ENCODE assay signal across 22 cellular contexts in the genomic region with DNA sequence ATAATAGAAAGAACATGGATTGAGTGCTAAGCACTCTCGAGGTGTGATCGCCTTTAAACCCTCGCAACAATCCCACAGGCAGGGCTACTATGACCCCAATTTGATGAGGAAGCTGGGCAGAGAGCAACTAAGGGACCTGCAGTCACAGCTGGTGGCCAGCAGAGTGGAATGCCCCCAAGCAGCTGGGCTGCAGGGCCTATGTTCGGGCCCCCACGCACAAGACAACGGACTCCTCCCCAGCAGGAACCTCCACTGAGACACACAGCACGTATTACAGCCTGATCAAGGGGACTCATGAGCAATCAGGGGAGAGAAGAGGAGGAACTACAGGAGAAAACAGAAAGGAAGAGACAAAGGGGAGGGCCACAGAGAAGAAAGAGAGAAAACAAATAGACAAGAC. TPM values are rescaled to one million over a fixed set of nuclear protein-coding genes. Genes with fewer than 3 reads are reported as not detected.
A peak's percentile ranks its signal among the peaks of the same experiment; 100 is the strongest.
DNase-seq lines count a peak whose midpoint lies in the region; ATAC-seq and TF ChIP-seq lines count a peak whose summit lies in the region.
"Had no signal": no experiment of that assay in that cellular context is flagged by ENCODE, and none has a peak within 500 bp of the region (broad histone marks: within the 10 kb centered on the region; RNA-seq: fewer than 3 reads in every experiment).

No MANE protein-coding gene starts in this region.

- no peaks in the 10 kb centered on the region for H3K27me3 ChIP-seq in right atrium auricular region
- H3K27me3 ChIP-seq in smooth muscle cell (ENCODE audit: low read depth), result no peaks in the 10 kb centered on the region
- H3K27me3 ChIP-seq: left lung, testis had no signal

- DNase-seq in right atrium auricular region (ENCODE audit: low spot score) (peak; percentile 34), Right ventricle myocardium inferior (ENCODE audit: missing footprints) (no peak), ecto neural progenitor cell (ENCODE audit: low spot score) (peak; percentile 35), neural crest cell (ENCODE audit: low read depth, low spot score) (no peak), left colon (no peak), smooth muscle cell (lab: John Stamatoyannopoulos, UW; ENCODE audit: unreplicated experiment) (no peak), 8988T (no peak)
- no peak for DNase-seq in activated CD4-positive, CD25-positive, alpha-beta regulatory T cell (lab: John Stamatoyannopoulos, UW)
- DNase-seq: CD4-positive, alpha-beta memory T cell; GF-D8; GM23248; KG1; left lung; NCI-H1694 treated with DMSO at 0.1 percent for 48 hours; NCI-H82; T-helper 9 cell; testis had no signal

- intact Hi-C loops in Right ventricle myocardium inferior (cut with DNase I), result no loop called here
- intact Hi-C loops in left colon (cut with DNase I, micrococcal nuclease), result no loop called here

- peak overlapping the region; percentile 39 for H3K27ac Mint-ChIP-seq in neural crest cell (ENCODE audit: unreplicated experiment)

- no peak overlapping the region for H3K4me2 ChIP-seq in smooth muscle cell

- H3K9me3 ChIP-seq in right atrium auricular region (peaks cover 0 to 6% of the 10 kb centered on the region in 2 donors), smooth muscle cell (replicated peaks; ENCODE audit: low read depth) (no peaks in the 10 kb centered on the region)
- H3K9me3 ChIP-seq: testis had no signal

- no peak overlapping the region for H2AFZ ChIP-seq in smooth muscle cell (ENCODE audit: low read depth)
- H2AFZ ChIP-seq: GM23248 had no signal

- no peaks in the 10 kb centered on the region for H4K20me1 ChIP-seq in smooth muscle cell (ENCODE audit: low read depth)

- H3K27ac ChIP-seq in right atrium auricular region (no peak overlapping the region), smooth muscle cell (ENCODE audit: low read depth) (no peak overlapping the region)
- H3K27ac ChIP-seq: GM23248, left lung, testis had no signal

- H3K4me3 Mint-ChIP-seq in neural crest cell, result no peak overlapping the region
- H3K4me3 Mint-ChIP-seq: CD4-positive, alpha-beta memory T cell had no signal

- H3K36me3 Mint-ChIP-seq in neural crest cell (ENCODE audit: low read depth), result peaks cover 31% of the 10 kb centered on the region

- H3K27me3 Mint-ChIP-seq in neural crest cell (ENCODE audit: low read depth), result no peaks in the 10 kb centered on the region
- H3K27me3 Mint-ChIP-seq: CD4-positive, alpha-beta memory T cell had no signal

- TF ChIP-seq CTCF in right atrium auricular region (IDR thresholded peaks at IDR 0.05) (no peak), neural crest cell (conservative IDR thresholded peaks at IDR 0.05) (no peak), smooth muscle cell (IDR thresholded peaks at IDR 0.05; ENCODE audit: borderline replicate concordance, insufficient read depth, poor library complexity, severe bottlenecking) (no peak)

- no peak for ATAC-seq in Right ventricle myocardium inferior
- ATAC-seq in left colon, result no peak
- ATAC-seq: activated CD4-positive, CD25-positive, alpha-beta regulatory T cell treated with anti-CD3 and anti-CD28 coated beads, Interleukin-2, amount 50 U/mL, for 24 hours; activated naive CD4-positive, alpha-beta T cell treated with anti-CD3 and anti-CD28 coated beads, Interleukin-2, amount 50 U/mL, for 72 hours; left lung had no signal

- no peaks in the 10 kb centered on the region for H3K4me1 Mint-ChIP-seq in neural crest cell

- peaks cover 8% of the 10 kb centered on the region for H3K79me2 ChIP-seq in smooth muscle cell (ENCODE audit: low read depth)

- H3K4me1 ChIP-seq in right atrium auricular region (no peaks in the 10 kb centered on the region), smooth muscle cell (ENCODE audit: low read depth) (no peaks in the 10 kb centered on the region)
- H3K4me1 ChIP-seq: testis had no signal

- 98% methylated on average over 7 of the region's 7 CpGs for WGBS in smooth muscle cell (ENCODE audit: low lambda C conversion rate)

- H3K36me3 ChIP-seq in right atrium auricular region (peaks cover 49% of the 10 kb centered on the region), smooth muscle cell (ENCODE audit: low read depth) (peaks cover 4% of the 10 kb centered on the region)

- H3K4me3 ChIP-seq in right atrium auricular region (no peak overlapping the region), smooth muscle cell (no peak overlapping the region)
- H3K4me3 ChIP-seq: GM23248, left lung, testis had no signal

- peaks cover 4% of the 10 kb centered on the region for H3K9me3 Mint-ChIP-seq in neural crest cell
- H3K9me3 Mint-ChIP-seq: activated naive CD4-positive, alpha-beta T cell treated with anti-CD3 and anti-CD28 coated beads, Interleukin-2, amount 50 U/mL, for 72 hours; CD4-positive, alpha-beta memory T cell had no signal

- no peaks in the 10 kb centered on the region for H3F3A ChIP-seq in smooth muscle cell (ENCODE audit: low read depth)

- H3K9ac ChIP-seq in smooth muscle cell (ENCODE audit: low read depth), result no peak overlapping the region
- H3K9ac ChIP-seq: GM23248 had no signal

RNA-seq across cellular contexts. Expression of gene CST7, which starts 21.7 kb away (rescaled TPM):
- total RNA-seq in right atrium auricular region, result 1 to 10 TPM; 2.7 to 3.2 TPM
- 1.4 TPM for total RNA-seq in Right ventricle myocardium inferior
- not detected in 2 replicates for total RNA-seq in neural crest cell
- 1 to 10 TPM in 1 of 2 donors, under 1 TPM in 1; 0.85 to 1.8 TPM for total RNA-seq in left colon
- not detected in 2 replicates for total RNA-seq in smooth muscle cell
- polyA plus RNA-seq in smooth muscle cell, result 1.8 TPM in 1 of 2 replicates, not detected in the other
- total RNA-seq: fibroblast of lung, GM23248, renal cortical epithelial cell had no signal
- polyA plus RNA-seq: AG04450, fibroblast of lung, GM23248 had no signal

RNA-seq across cellular contexts. Expression of gene APMAP, which starts 21.8 kb away (rescaled TPM):
- total RNA-seq in right atrium auricular region, result 10 to 100 TPM; 30.3 to 30.5 TPM
- total RNA-seq in Right ventricle myocardium inferior, result 26.8 TPM
- total RNA-seq in neural crest cell, result 85.0 and 88.6 TPM in 2 replicates
- total RNA-seq in left colon, result 10 to 100 TPM; 44.5 to 53.4 TPM
- 54.4 and 57.4 TPM in 2 replicates for total RNA-seq in smooth muscle cell
- polyA plus RNA-seq in smooth muscle cell, result 86.9 and 90.9 TPM in 2 replicates

Comparison
In these comparisons a context has a peak if more than half of its experiments do, and no peak if none do; other contexts are left out.
1. DNase-seq: peak in right atrium auricular region (single experiment) and ecto neural progenitor cell (single experiment); none in Right ventricle myocardium inferior (single experiment), neural crest cell (single experiment), left colon (0 of 2), smooth muscle cell (single experiment), 8988T (single experiment) and activated CD4-positive, CD25-positive, alpha-beta regulatory T cell (0 of 4).